ENCODE assay signal across 8 cellular contexts in genomic region chr9:136244116-136244775, GRCh38. TPM values are rescaled to one million over a fixed set of nuclear protein-coding genes. Genes with fewer than 3 reads are reported as not detected.
A peak's percentile ranks its signal among the peaks of the same experiment; 100 is the strongest.
DNase-seq lines count a peak whose midpoint lies in the region; ATAC-seq and TF ChIP-seq lines count a peak whose summit lies in the region.

No MANE protein-coding gene starts in this region.

- peak; percentile 19 for DNase-seq in activated gamma-delta T cell treated with Interleukin-2 at 50 U/mL for 16 hours
- no peak for DNase-seq in activated gamma-delta T cell (lab: John Stamatoyannopoulos, UW)
- DNase-seq in SW480 (ENCODE audit: low spot score): peak; percentile 44
- no peak for DNase-seq in chondrocyte (ENCODE audit: low spot score)
- no peak for DNase-seq in progenitor cell of endocrine pancreas (ENCODE audit: low spot score, unreplicated experiment)
- no peak for DNase-seq in AG08396 (ENCODE audit: low spot score)

- H3K4me3 Mint-ChIP-seq in chondrocyte (ENCODE audit: unreplicated experiment): peak overlapping the region; percentile 80
- peak overlapping the region; percentile 92 for H3K4me3 Mint-ChIP-seq in progenitor cell of endocrine pancreas (ENCODE audit: low read depth)

- H3K9me3 Mint-ChIP-seq in chondrocyte (ENCODE audit: low read depth) (no peaks in the 10 kb centered on the region), progenitor cell of endocrine pancreas (ENCODE audit: low read depth) (no peaks in the 10 kb centered on the region)

- H3K27ac Mint-ChIP-seq in chondrocyte (ENCODE audit: unreplicated experiment) (no peak overlapping the region), progenitor cell of endocrine pancreas (peak overlapping the region; percentile 82)

- H3K27me3 Mint-ChIP-seq in chondrocyte (ENCODE audit: low read depth): no peaks in the 10 kb centered on the region
- H3K27me3 Mint-ChIP-seq in progenitor cell of endocrine pancreas: peaks cover 10% of the 10 kb centered on the region

- no peaks in the 10 kb centered on the region for H3K36me3 Mint-ChIP-seq in chondrocyte (ENCODE audit: low read depth)
- no peaks in the 10 kb centered on the region for H3K36me3 Mint-ChIP-seq in progenitor cell of endocrine pancreas (ENCODE audit: insufficient read depth)

- TF ChIP-seq CTCF in chondrocyte (IDR thresholded peaks at IDR 0.05): no peak
- TF ChIP-seq CTCF in progenitor cell of endocrine pancreas (IDR thresholded peaks at IDR 0.05; ENCODE audit: unreplicated experiment): no peak

- ATAC-seq in HG03457 (IDR thresholded peaks at IDR 0.05; ENCODE audit: unreplicated experiment): no peak
- no peak for ATAC-seq in GM18520 (IDR thresholded peaks at IDR 0.05; ENCODE audit: unreplicated experiment)

- H3K4me1 Mint-ChIP-seq in chondrocyte (ENCODE audit: low read depth): peaks cover 24% of the 10 kb centered on the region
- H3K4me1 Mint-ChIP-seq in progenitor cell of endocrine pancreas (ENCODE audit: low read depth): peaks cover 15% of the 10 kb centered on the region

RNA-seq across cellular contexts. Expression of gene QSOX2, which starts 1.4 kb away (rescaled TPM):
- total RNA-seq in chondrocyte: 14.3 to 17.1 TPM (median 15.3 TPM) in 3 replicates
- 24.0 and 24.1 TPM in 2 replicates for total RNA-seq in progenitor cell of endocrine pancreas

RNA-seq across cellular contexts. Expression of gene LHX3, which starts 39.3 kb away (rescaled TPM):
- not detected in 3 replicates for total RNA-seq in chondrocyte
- not detected in 2 replicates for total RNA-seq in progenitor cell of endocrine pancreas

RNA-seq across cellular contexts. Expression of gene CCDC187, which starts 59.6 kb away (rescaled TPM):
- total RNA-seq in chondrocyte (not detected in 3 replicates), progenitor cell of endocrine pancreas (1.2 and 1.4 TPM in 2 replicates)

Comparison
In these comparisons a context has a peak if more than half of its experiments do, and no peak if none do; other contexts are left out.
1. DNase-seq: peak in activated gamma-delta T cell treated with Interleukin-2 at 50 U/mL for 16 hours (single experiment) and SW480 (single experiment); none in activated gamma-delta T cell (single experiment), chondrocyte (single experiment), progenitor cell of endocrine pancreas (single experiment) and AG08396 (single experiment).